ENCODE assay signal across 20 cellular contexts in genomic region chr4:98664959-98665358, GRCh38. TPM values are rescaled to one million over a fixed set of nuclear protein-coding genes. Genes with fewer than 3 reads are reported as not detected.
DNase-seq lines count a peak whose midpoint lies in the region; ATAC-seq and TF ChIP-seq lines count a peak whose summit lies in the region.
"Had no signal": no experiment of that assay in that cellular context is flagged by ENCODE, and none has a peak within 500 bp of the region (broad histone marks: within the 10 kb centered on the region; RNA-seq: fewer than 3 reads in every experiment).

No MANE protein-coding gene starts in this region.

- peaks cover 4% of the 10 kb centered on the region for H3K9me3 Mint-ChIP-seq in T-helper 2 cell treated with Interferon-gamma antibody and Interleukin-4, amounts not matched to agents 5 μg/mL and 100 μg/mL, for 36 hours
- no peaks in the 10 kb centered on the region for H3K9me3 Mint-ChIP-seq in osteocyte (ENCODE audit: unreplicated experiment)
- H3K9me3 Mint-ChIP-seq: mesothelial cell of epicardium had no signal

- H3K36me3 Mint-ChIP-seq in T-helper 2 cell treated with Interferon-gamma antibody and Interleukin-4, amounts not matched to agents 5 μg/mL and 100 μg/mL, for 36 hours (ENCODE audit: low read depth): peaks cover 7% of the 10 kb centered on the region
- no peaks in the 10 kb centered on the region for H3K36me3 Mint-ChIP-seq in osteocyte (ENCODE audit: unreplicated experiment)
- H3K36me3 Mint-ChIP-seq: mesothelial cell of epicardium had no signal

- TF ChIP-seq POLR2A in erythroblast (IDR thresholded peaks at IDR 0.05; ENCODE audit: low read length): no peak

- H3K27ac Mint-ChIP-seq in T-helper 2 cell treated with Interferon-gamma antibody and Interleukin-4, amounts not matched to agents 5 μg/mL and 100 μg/mL, for 36 hours: peak overlapping the region; percentile 85
- H3K27ac Mint-ChIP-seq in osteocyte (ENCODE audit: unreplicated experiment): no peak overlapping the region
- H3K27ac Mint-ChIP-seq: H9, mesothelial cell of epicardium had no signal

- H3K4me3 Mint-ChIP-seq in T-helper 2 cell treated with Interferon-gamma antibody and Interleukin-4, amounts not matched to agents 5 μg/mL and 100 μg/mL, for 36 hours: no peak overlapping the region
- no peak overlapping the region for H3K4me3 Mint-ChIP-seq in osteocyte (ENCODE audit: unreplicated experiment)
- H3K4me3 Mint-ChIP-seq: H9, mesothelial cell of epicardium, neural crest cell had no signal

- ATAC-seq in HG03571 (IDR thresholded peaks at IDR 0.05; ENCODE audit: unreplicated experiment): no peak

- TF ChIP-seq CTCF in osteocyte (IDR thresholded peaks at IDR 0.05): no peak

- H3K4me1 Mint-ChIP-seq in T-helper 2 cell treated with Interferon-gamma antibody and Interleukin-4, amounts not matched to agents 5 μg/mL and 100 μg/mL, for 36 hours (ENCODE audit: low read depth): peaks cover 38% of the 10 kb centered on the region
- peaks cover 19% of the 10 kb centered on the region for H3K4me1 Mint-ChIP-seq in osteocyte (ENCODE audit: unreplicated experiment)

- no peaks in the 10 kb centered on the region for H3K27me3 Mint-ChIP-seq in T-helper 2 cell treated with Interferon-gamma antibody and Interleukin-4, amounts not matched to agents 5 μg/mL and 100 μg/mL, for 36 hours (ENCODE audit: low read depth)
- no peaks in the 10 kb centered on the region for H3K27me3 Mint-ChIP-seq in osteocyte (ENCODE audit: unreplicated experiment)

- DNase-seq in DMS53 (lab: John Stamatoyannopoulos, UW): peak; percentile 29
- no peak for DNase-seq in DMS53 treated with DMSO at 0.1 percent for 48 hours (lab: John Stamatoyannopoulos, UW; ENCODE audit: unreplicated experiment)
- peak; percentile 5 for DNase-seq in COLO668 (lab: John Stamatoyannopoulos, UW; ENCODE audit: unreplicated experiment)
- no peak for DNase-seq in T-helper 2 cell treated with Interferon-gamma antibody and Interleukin-4, amounts not matched to agents 5 μg/mL and 100 μg/mL, for 36 hours (ENCODE audit: low spot score)
- DNase-seq in erythroblast (lab: John Stamatoyannopoulos, UW): peak; percentile 60 to 74
- DNase-seq in ureter (ENCODE audit: low spot score): no peak
- DNase-seq in osteocyte (ENCODE audit: extremely low spot score, unreplicated experiment): no peak
- DNase-seq: 8988T; activated CD4-positive, alpha-beta T cell treated with anti-CD3 and anti-CD28 coated beads for 1 hour; activated T-cell treated with anti-CD3 and anti-CD28 coated beads for 4 hours; adrenal gland; H9; MG63; NCI-H1694 treated with DMSO at 0.1 percent for 48 hours; NCI-H446 treated with DMSO at 0.1 percent for 48 hours; SIG-M5; stimulated activated CD4-positive, alpha-beta T cell treated with anti-CD3 and anti-CD28 coated beads, Interleukin-12 subunit alpha, Interleukin-12 subunit beta, amount 100 ng/mL, for 4 hours had no signal

RNA-seq across cellular contexts. Expression of gene TSPAN5, which starts 6.5 kb away (rescaled TPM):
- total RNA-seq in ureter (14.2 TPM), osteocyte (64.2 and 66.0 TPM in 2 replicates)

Comparison
In these comparisons a context has a peak if more than half of its experiments do, and no peak if none do; other contexts are left out.
1. DNase-seq: peak in DMS53 (single experiment), COLO668 (single experiment) and erythroblast (2 of 2); none in DMS53 treated with DMSO at 0.1 percent for 48 hours (single experiment), T-helper 2 cell treated with Interferon-gamma antibody and Interleukin-4, amounts not matched to agents 5 μg/mL and 100 μg/mL, for 36 hours (single experiment), ureter (single experiment) and osteocyte (single experiment).